In the genomic region with DNA sequence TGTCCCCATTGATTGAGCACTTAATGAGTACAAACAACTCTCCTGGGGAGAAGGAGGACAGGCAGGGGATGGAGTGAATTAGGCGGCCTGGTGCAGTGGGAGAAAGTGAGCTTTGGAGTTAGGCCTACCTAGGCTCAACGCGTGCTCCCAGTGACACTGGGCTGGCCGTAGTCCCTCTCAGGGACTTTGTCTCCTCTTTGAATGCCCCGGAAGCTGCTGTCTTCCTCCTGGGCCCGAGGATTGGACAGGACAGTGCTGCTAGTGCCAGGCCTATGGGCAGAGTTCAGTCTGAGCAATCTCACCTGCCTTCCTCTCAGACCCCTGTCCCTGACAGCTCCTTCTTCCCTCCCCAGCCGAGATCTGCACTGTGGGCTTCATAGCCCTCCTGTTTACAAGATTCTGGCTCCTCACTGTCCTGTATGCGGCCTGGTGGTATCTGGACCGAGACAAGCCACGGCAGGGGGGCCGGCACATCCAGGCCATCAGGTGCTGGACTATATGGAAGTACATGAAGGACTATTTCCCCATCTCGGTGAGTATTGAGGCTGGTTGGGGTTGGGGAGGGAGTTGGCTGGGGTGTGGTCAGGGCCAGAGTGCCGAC, we compare ENCODE assay signal across 1 cellular context.
TF ChIP-seq lines count a peak whose summit lies in the region.

No MANE protein-coding gene starts in this region.

TF ChIP-seq in HepG2, 621 proteins besides CTCF, POLR2A, EP300 and RAD21 (continued from another document and continues in another):
- TF ChIP-seq, protein P1, sequence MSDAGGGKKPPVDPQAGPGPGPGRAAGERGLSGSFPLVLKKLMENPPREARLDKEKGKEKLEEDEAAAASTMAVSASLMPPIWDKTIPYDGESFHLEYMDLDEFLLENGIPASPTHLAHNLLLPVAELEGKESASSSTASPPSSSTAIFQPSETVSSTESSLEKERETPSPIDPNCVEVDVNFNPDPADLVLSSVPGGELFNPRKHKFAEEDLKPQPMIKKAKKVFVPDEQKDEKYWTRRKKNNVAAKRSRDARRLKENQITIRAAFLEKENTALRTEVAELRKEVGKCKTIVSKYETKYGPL (CRISPR knock-in tag; IDR thresholded peaks at IDR 0.05): no peak
- TF ChIP-seq, protein P2, sequence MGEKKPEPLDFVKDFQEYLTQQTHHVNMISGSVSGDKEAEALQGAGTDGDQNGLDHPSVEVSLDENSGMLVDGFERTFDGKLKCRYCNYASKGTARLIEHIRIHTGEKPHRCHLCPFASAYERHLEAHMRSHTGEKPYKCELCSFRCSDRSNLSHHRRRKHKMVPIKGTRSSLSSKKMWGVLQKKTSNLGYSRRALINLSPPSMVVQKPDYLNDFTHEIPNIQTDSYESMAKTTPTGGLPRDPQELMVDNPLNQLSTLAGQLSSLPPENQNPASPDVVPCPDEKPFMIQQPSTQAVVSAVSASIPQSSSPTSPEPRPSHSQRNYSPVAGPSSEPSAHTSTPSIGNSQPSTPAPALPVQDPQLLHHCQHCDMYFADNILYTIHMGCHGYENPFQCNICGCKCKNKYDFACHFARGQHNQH (CRISPR knock-in tag; IDR thresholded peaks at IDR 0.05): peak; percentile 69; the same call in 1 of the 2 replicates
- TF ChIP-seq, protein P3, sequence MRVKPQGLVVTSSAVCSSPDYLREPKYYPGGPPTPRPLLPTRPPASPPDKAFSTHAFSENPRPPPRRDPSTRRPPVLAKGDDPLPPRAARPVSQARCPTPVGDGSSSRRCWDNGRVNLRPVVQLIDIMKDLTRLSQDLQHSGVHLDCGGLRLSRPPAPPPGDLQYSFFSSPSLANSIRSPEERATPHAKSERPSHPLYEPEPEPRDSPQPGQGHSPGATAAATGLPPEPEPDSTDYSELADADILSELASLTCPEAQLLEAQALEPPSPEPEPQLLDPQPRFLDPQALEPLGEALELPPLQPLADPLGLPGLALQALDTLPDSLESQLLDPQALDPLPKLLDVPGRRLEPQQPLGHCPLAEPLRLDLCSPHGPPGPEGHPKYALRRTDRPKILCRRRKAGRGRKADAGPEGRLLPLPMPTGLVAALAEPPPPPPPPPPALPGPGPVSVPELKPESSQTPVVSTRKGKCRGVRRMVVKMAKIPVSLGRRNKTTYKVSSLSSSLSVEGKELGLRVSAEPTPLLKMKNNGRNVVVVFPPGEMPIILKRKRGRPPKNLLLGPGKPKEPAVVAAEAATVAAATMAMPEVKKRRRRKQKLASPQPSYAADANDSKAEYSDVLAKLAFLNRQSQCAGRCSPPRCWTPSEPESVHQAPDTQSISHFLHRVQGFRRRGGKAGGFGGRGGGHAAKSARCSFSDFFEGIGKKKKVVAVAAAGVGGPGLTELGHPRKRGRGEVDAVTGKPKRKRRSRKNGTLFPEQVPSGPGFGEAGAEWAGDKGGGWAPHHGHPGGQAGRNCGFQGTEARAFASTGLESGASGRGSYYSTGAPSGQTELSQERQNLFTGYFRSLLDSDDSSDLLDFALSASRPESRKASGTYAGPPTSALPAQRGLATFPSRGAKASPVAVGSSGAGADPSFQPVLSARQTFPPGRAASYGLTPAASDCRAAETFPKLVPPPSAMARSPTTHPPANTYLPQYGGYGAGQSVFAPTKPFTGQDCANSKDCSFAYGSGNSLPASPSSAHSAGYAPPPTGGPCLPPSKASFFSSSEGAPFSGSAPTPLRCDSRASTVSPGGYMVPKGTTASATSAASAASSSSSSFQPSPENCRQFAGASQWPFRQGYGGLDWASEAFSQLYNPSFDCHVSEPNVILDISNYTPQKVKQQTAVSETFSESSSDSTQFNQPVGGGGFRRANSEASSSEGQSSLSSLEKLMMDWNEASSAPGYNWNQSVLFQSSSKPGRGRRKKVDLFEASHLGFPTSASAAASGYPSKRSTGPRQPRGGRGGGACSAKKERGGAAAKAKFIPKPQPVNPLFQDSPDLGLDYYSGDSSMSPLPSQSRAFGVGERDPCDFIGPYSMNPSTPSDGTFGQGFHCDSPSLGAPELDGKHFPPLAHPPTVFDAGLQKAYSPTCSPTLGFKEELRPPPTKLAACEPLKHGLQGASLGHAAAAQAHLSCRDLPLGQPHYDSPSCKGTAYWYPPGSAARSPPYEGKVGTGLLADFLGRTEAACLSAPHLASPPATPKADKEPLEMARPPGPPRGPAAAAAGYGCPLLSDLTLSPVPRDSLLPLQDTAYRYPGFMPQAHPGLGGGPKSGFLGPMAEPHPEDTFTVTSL (CRISPR knock-in tag; IDR thresholded peaks at IDR 0.05; ENCODE audit: borderline replicate concordance): 0 out of 2 replicates have a peak, but pooled peaks have one; percentile 53
- TF ChIP-seq ZNF501 (CRISPR knock-in tag; IDR thresholded peaks at IDR 0.05) (0 out of 2 replicates have a peak, but pooled peaks have one; percentile 40), ZMAT3 (CRISPR knock-in tag; conservative IDR thresholded peaks at IDR 0.05) (peak; percentile 29; the same call in 1 of the 2 replicates), PHF20 (CRISPR knock-in tag; IDR thresholded peaks at IDR 0.05) (peak; percentile 71), ZNF572 (CRISPR knock-in tag; IDR thresholded peaks at IDR 0.05) (0 out of 2 replicates have a peak, but pooled peaks have one; percentile 26), PHF8 (CRISPR knock-in tag; IDR thresholded peaks at IDR 0.05) (peak; percentile 67), KDM4B (CRISPR knock-in tag; IDR thresholded peaks at IDR 0.05) (0 out of 2 replicates have a peak, but pooled peaks have one; percentile 14), FLYWCH1 (CRISPR knock-in tag; IDR thresholded peaks at IDR 0.05) (no peak), ZNF670 (CRISPR knock-in tag; IDR thresholded peaks at IDR 0.05; ENCODE audit: borderline replicate concordance) (peak; percentile 77; the same call in 1 of the 2 replicates), PAWR (CRISPR knock-in tag; IDR thresholded peaks at IDR 0.05; ENCODE audit: borderline replicate concordance) (no peak), HDAC1 (CRISPR knock-in tag; IDR thresholded peaks at IDR 0.05) (peak; percentile 78), MAFK (conservative IDR thresholded peaks at IDR 0.05 in 1 of 2, IDR thresholded peaks at IDR 0.05 in 1 of 2; ENCODE audit: low read length in 2 of 2) (0 out of 4 replicates have a peak, but pooled peaks of 1 of the 2 experiments have one; percentile 30)
- TF ChIP-seq, protein P4, sequence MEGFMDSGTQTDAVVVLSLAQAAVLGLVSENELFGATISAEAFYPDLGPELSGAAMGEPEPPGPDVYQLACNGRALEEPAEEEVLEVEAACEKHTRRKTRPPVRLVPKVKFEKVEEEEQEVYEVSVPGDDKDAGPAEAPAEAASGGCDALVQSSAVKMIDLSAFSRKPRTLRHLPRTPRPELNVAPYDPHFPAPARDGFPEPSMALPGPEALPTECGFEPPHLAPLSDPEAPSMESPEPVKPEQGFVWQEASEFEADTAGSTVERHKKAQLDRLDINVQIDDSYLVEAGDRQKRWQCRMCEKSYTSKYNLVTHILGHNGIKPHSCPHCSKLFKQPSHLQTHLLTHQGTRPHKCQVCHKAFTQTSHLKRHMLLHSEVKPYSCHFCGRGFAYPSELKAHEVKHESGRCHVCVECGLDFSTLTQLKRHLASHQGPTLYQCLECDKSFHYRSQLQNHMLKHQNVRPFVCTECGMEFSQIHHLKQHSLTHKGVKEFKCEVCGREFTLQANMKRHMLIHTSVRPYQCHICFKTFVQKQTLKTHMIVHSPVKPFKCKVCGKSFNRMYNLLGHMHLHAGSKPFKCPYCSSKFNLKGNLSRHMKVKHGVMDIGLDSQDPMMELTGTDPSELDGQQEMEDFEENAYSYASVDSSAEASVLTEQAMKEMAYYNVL (CRISPR knock-in tag; IDR thresholded peaks at IDR 0.05; ENCODE audit: borderline replicate concordance): peak; percentile 87; the same call in 1 of the 2 replicates
- TF ChIP-seq, protein P5, sequence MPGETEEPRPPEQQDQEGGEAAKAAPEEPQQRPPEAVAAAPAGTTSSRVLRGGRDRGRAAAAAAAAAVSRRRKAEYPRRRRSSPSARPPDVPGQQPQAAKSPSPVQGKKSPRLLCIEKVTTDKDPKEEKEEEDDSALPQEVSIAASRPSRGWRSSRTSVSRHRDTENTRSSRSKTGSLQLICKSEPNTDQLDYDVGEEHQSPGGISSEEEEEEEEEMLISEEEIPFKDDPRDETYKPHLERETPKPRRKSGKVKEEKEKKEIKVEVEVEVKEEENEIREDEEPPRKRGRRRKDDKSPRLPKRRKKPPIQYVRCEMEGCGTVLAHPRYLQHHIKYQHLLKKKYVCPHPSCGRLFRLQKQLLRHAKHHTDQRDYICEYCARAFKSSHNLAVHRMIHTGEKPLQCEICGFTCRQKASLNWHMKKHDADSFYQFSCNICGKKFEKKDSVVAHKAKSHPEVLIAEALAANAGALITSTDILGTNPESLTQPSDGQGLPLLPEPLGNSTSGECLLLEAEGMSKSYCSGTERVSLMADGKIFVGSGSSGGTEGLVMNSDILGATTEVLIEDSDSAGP (CRISPR knock-in tag; IDR thresholded peaks at IDR 0.05; ENCODE audit: borderline replicate concordance): peak; percentile 81
- TF ChIP-seq, protein P6, sequence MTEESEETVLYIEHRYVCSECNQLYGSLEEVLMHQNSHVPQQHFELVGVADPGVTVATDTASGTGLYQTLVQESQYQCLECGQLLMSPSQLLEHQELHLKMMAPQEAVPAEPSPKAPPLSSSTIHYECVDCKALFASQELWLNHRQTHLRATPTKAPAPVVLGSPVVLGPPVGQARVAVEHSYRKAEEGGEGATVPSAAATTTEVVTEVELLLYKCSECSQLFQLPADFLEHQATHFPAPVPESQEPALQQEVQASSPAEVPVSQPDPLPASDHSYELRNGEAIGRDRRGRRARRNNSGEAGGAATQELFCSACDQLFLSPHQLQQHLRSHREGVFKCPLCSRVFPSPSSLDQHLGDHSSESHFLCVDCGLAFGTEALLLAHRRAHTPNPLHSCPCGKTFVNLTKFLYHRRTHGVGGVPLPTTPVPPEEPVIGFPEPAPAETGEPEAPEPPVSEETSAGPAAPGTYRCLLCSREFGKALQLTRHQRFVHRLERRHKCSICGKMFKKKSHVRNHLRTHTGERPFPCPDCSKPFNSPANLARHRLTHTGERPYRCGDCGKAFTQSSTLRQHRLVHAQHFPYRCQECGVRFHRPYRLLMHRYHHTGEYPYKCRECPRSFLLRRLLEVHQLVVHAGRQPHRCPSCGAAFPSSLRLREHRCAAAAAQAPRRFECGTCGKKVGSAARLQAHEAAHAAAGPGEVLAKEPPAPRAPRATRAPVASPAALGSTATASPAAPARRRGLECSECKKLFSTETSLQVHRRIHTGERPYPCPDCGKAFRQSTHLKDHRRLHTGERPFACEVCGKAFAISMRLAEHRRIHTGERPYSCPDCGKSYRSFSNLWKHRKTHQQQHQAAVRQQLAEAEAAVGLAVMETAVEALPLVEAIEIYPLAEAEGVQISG (CRISPR knock-in tag; IDR thresholded peaks at IDR 0.05): peak; percentile 81
- TF ChIP-seq, protein P7, sequence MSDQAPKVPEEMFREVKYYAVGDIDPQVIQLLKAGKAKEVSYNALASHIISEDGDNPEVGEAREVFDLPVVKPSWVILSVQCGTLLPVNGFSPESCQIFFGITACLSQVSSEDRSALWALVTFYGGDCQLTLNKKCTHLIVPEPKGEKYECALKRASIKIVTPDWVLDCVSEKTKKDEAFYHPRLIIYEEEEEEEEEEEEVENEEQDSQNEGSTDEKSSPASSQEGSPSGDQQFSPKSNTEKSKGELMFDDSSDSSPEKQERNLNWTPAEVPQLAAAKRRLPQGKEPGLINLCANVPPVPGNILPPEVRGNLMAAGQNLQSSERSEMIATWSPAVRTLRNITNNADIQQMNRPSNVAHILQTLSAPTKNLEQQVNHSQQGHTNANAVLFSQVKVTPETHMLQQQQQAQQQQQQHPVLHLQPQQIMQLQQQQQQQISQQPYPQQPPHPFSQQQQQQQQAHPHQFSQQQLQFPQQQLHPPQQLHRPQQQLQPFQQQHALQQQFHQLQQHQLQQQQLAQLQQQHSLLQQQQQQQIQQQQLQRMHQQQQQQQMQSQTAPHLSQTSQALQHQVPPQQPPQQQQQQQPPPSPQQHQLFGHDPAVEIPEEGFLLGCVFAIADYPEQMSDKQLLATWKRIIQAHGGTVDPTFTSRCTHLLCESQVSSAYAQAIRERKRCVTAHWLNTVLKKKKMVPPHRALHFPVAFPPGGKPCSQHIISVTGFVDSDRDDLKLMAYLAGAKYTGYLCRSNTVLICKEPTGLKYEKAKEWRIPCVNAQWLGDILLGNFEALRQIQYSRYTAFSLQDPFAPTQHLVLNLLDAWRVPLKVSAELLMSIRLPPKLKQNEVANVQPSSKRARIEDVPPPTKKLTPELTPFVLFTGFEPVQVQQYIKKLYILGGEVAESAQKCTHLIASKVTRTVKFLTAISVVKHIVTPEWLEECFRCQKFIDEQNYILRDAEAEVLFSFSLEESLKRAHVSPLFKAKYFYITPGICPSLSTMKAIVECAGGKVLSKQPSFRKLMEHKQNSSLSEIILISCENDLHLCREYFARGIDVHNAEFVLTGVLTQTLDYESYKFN (CRISPR knock-in tag; conservative IDR thresholded peaks at IDR 0.05): peak; percentile 58
- TF ChIP-seq, protein P8, sequence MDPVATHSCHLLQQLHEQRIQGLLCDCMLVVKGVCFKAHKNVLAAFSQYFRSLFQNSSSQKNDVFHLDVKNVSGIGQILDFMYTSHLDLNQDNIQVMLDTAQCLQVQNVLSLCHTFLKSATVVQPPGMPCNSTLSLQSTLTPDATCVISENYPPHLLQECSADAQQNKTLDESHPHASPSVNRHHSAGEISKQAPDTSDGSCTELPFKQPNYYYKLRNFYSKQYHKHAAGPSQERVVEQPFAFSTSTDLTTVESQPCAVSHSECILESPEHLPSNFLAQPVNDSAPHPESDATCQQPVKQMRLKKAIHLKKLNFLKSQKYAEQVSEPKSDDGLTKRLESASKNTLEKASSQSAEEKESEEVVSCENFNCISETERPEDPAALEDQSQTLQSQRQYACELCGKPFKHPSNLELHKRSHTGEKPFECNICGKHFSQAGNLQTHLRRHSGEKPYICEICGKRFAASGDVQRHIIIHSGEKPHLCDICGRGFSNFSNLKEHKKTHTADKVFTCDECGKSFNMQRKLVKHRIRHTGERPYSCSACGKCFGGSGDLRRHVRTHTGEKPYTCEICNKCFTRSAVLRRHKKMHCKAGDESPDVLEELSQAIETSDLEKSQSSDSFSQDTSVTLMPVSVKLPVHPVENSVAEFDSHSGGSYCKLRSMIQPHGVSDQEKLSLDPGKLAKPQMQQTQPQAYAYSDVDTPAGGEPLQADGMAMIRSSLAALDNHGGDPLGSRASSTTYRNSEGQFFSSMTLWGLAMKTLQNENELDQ (CRISPR knock-in tag; IDR thresholded peaks at IDR 0.05; ENCODE audit: borderline replicate concordance): no peak
- TF ChIP-seq, protein P9, sequence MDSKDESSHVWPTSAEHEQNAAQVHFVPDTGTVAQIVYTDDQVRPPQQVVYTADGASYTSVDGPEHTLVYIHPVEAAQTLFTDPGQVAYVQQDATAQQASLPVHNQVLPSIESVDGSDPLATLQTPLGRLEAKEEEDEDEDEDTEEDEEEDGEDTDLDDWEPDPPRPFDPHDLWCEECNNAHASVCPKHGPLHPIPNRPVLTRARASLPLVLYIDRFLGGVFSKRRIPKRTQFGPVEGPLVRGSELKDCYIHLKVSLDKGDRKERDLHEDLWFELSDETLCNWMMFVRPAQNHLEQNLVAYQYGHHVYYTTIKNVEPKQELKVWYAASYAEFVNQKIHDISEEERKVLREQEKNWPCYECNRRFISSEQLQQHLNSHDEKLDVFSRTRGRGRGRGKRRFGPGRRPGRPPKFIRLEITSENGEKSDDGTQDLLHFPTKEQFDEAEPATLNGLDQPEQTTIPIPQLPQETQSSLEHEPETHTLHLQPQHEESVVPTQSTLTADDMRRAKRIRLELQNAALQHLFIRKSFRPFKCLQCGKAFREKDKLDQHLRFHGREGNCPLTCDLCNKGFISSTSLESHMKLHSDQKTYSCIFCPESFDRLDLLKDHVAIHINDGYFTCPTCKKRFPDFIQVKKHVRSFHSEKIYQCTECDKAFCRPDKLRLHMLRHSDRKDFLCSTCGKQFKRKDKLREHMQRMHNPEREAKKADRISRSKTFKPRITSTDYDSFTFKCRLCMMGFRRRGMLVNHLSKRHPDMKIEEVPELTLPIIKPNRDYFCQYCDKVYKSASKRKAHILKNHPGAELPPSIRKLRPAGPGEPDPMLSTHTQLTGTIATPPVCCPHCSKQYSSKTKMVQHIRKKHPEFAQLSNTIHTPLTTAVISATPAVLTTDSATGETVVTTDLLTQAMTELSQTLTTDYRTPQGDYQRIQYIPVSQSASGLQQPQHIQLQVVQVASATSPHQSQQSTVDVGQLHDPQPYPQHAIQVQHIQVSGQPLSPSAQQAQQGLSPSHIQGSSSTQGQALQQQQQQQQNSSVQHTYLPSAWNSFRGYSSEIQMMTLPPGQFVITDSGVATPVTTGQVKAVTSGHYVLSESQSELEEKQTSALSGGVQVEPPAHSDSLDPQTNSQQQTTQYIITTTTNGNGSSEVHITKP (CRISPR knock-in tag; IDR thresholded peaks at IDR 0.05; ENCODE audit: low read depth): peak; percentile 69; the same call in 1 of the 2 replicates
